Comparison of ENCODE assay signal across 8 cellular contexts in the genomic region with DNA sequence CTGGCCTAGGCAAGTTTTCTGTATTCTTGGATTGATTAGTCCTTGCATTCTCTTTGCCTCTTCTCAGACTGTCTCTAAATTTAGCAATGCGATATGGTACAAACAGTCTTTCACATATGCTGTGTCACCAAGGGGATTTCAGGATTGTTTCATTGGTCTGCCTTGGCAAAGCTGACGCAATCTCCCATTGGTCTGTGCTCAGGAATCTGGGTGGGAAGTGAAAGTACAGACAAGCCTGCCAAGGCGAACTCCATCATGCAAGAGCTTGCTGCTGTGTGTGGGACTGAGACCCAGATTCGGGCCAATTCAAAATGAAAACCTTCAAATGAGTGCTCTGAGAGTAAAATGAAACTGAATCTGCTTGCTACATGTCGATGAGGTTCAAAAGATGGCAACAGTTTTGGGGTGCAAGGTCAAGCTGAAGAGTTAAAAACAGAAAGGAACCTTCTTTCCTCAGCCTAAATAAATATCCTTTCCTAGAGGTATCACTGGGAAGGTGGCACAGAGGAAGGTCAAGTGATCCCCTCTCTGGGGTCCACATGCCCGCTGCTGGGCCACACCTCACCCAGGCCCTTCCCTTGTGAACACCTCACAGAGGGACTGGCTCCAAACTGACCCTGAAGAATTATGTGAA.
DNase-seq lines count a peak whose midpoint lies in the region; ATAC-seq and TF ChIP-seq lines count a peak whose summit lies in the region.

No MANE protein-coding gene starts in this region.

- no peak for TF ChIP-seq CTCF in CD4-positive, alpha-beta T cell (IDR thresholded peaks at IDR 0.05)
- TF ChIP-seq CTCF in fibroblast of villous mesenchyme (IDR thresholded peaks at IDR 0.05; ENCODE audit: insufficient read depth, low read depth, low read length) = no peak

- intact Hi-C loops in CD4-positive, alpha-beta T cell (cut with DNase I, micrococcal nuclease) = no loop called here

- CTCF ChIA-PET in CD4-positive, alpha-beta T cell (lab: Charles Lee) = interaction anchor here (1.0 kb wide), 1 partner anchor 19 kb away, joined by 3 read pairs; no protein-coding TSS in a partner anchor

- no peak overlapping the region for H3K27ac Mint-ChIP-seq in CD4-positive, alpha-beta T cell

- no peaks in the 10 kb centered on the region for H3K27me3 ChIP-seq in CD4-positive, alpha-beta T cell (ENCODE audit: control insufficient read depth, insufficient read depth, low read length)

- no peak for ATAC-seq in CD4-positive, alpha-beta T cell (ENCODE audit: poor library complexity)
- ATAC-seq in GM19438 (IDR thresholded peaks at IDR 0.05; ENCODE audit: low read depth, unreplicated experiment) (peak; percentile 92), HG03439 (IDR thresholded peaks at IDR 0.05; ENCODE audit: unreplicated experiment) (peak; percentile 80)

- peak overlapping the region; percentile 16 for H3K4me3 Mint-ChIP-seq in CD4-positive, alpha-beta T cell

- no peak overlapping the region for H3K27ac ChIP-seq in CD4-positive, alpha-beta T cell (ENCODE audit: low read depth, low read length)

- DNase-seq in CD4-positive, alpha-beta T cell = no peak
- peak; percentile 52 for DNase-seq in activated CD4-positive, alpha-beta T cell treated with anti-CD3 and anti-CD28 coated beads for 48 hours
- peak; percentile 99 for DNase-seq in fibroblast of villous mesenchyme (ENCODE audit: low read depth)
- DNase-seq in renal cortical epithelial cell (ENCODE audit: low read depth) = peak; percentile 80
- no peak for DNase-seq in NCI-H510A treated with DMSO at 0.1 percent for 48 hours (lab: John Stamatoyannopoulos, UW)
- no peak for DNase-seq in effector CD4-positive, alpha-beta T cell

- H3K9me3 ChIP-seq in CD4-positive, alpha-beta T cell (ENCODE audit: control insufficient read depth, low read length) = no peaks in the 10 kb centered on the region

- H3K9me3 Mint-ChIP-seq in CD4-positive, alpha-beta T cell = no peaks in the 10 kb centered on the region

- H3K36me3 Mint-ChIP-seq in CD4-positive, alpha-beta T cell (ENCODE audit: low read depth) = no peaks in the 10 kb centered on the region

- no peak overlapping the region for H3K4me3 ChIP-seq in fibroblast of villous mesenchyme (ENCODE audit: low read depth, low read length)

- H3K27me3 Mint-ChIP-seq in CD4-positive, alpha-beta T cell = no peaks in the 10 kb centered on the region

- peaks cover 8% of the 10 kb centered on the region for H3K4me1 Mint-ChIP-seq in CD4-positive, alpha-beta T cell (ENCODE audit: low read depth)

- POLR2A ChIA-PET in CD4-positive, alpha-beta T cell (lab: Charles Lee) = no interaction called here

Comparison
In these comparisons a context has a peak if more than half of its experiments do, and no peak if none do; other contexts are left out.
1. DNase-seq: peak in activated CD4-positive, alpha-beta T cell treated with anti-CD3 and anti-CD28 coated beads for 48 hours (single experiment), fibroblast of villous mesenchyme (single experiment) and renal cortical epithelial cell (single experiment); none in CD4-positive, alpha-beta T cell (0 of 10), NCI-H510A treated with DMSO at 0.1 percent for 48 hours (single experiment) and effector CD4-positive, alpha-beta T cell (single experiment).